In genomic region chr4:175325230-175325629, GRCh38 we compare ENCODE assay signal across 21 cellular contexts.
"Had no signal": no experiment of that assay in that cellular context is flagged by ENCODE, and none has a peak within 500 bp of the region (broad histone marks: within the 10 kb centered on the region; RNA-seq: fewer than 3 reads in every experiment).

No MANE protein-coding gene starts in this region.

- H3K4me3 ChIP-seq: ascending aorta, heart left ventricle, mucosa of descending colon, ovary, right lobe of liver, tibial artery had no signal

- H3K4me1 ChIP-seq: ascending aorta, heart left ventricle, right lobe of liver had no signal

- H3K27ac ChIP-seq: ascending aorta, heart left ventricle, ovary, right lobe of liver, tibial artery had no signal

- H3K27me3 Mint-ChIP-seq: activated naive CD8-positive, alpha-beta T cell treated with anti-CD3 and anti-CD28 coated beads, Interleukin-2, amount 10 ng/mL, durations not matched to agents 7 days and 5 days; naive thymus-derived CD4-positive, alpha-beta T cell; T-cell had no signal

- H3K4me1 Mint-ChIP-seq: activated naive CD8-positive, alpha-beta T cell treated with anti-CD3 and anti-CD28 coated beads, Interleukin-2, amount 10 ng/mL, durations not matched to agents 7 days and 5 days; naive thymus-derived CD4-positive, alpha-beta T cell; T-cell had no signal

- H3K9me3 ChIP-seq: ascending aorta, heart left ventricle, ovary, right lobe of liver, tibial artery had no signal

- DNase-seq: activated CD4-positive, CD25-positive, alpha-beta regulatory T cell treated with anti-CD3 and anti-CD28 coated beads, Interleukin-2, amount 50 U/mL, for 72 hours; activated naive CD4-positive, alpha-beta T cell; activated naive CD8-positive, alpha-beta T cell treated with anti-CD3 and anti-CD28 coated beads, Interleukin-2, amount 10 ng/mL, durations not matched to agents 7 days and 5 days; activated T-cell treated with anti-CD3 and anti-CD28 coated beads for 4 hours; central memory CD4-positive, alpha-beta T cell; cortex of kidney; effector CD8-positive, alpha-beta T cell; heart left ventricle; mammary epithelial cell; mucosa of descending colon; naive thymus-derived CD4-positive, alpha-beta T cell; ovary; right lobe of liver; stimulated activated CD4-positive, alpha-beta T cell treated with anti-CD3 and anti-CD28 coated beads, Interleukin-1b, Interleukin-23, amount 100 ng/mL, for 48 hours; T-cell; T-helper 9 cell; tibial artery had no signal

- ATAC-seq: heart left ventricle; left lobe of liver; mucosa of descending colon; naive thymus-derived CD4-positive, alpha-beta T cell; right lobe of liver; T-cell had no signal

- H3K27ac Mint-ChIP-seq: activated naive CD8-positive, alpha-beta T cell treated with anti-CD3 and anti-CD28 coated beads, Interleukin-2, amount 10 ng/mL, durations not matched to agents 7 days and 5 days; naive thymus-derived CD4-positive, alpha-beta T cell; T-cell had no signal

- H3K9me3 Mint-ChIP-seq: activated naive CD8-positive, alpha-beta T cell treated with anti-CD3 and anti-CD28 coated beads, Interleukin-2, amount 10 ng/mL, durations not matched to agents 7 days and 5 days had no signal

- H3K27me3 ChIP-seq: ascending aorta, heart left ventricle, ovary, right lobe of liver, tibial artery had no signal

- FAIRE-seq: endothelial cell of umbilical vein, frontal cortex had no signal

- H3K36me3 Mint-ChIP-seq: activated naive CD8-positive, alpha-beta T cell treated with anti-CD3 and anti-CD28 coated beads, Interleukin-2, amount 10 ng/mL, durations not matched to agents 7 days and 5 days; naive thymus-derived CD4-positive, alpha-beta T cell; T-cell had no signal

- H3K36me3 ChIP-seq: ascending aorta, heart left ventricle, ovary, right lobe of liver, tibial artery had no signal

- H3K4me3 Mint-ChIP-seq: activated naive CD8-positive, alpha-beta T cell treated with anti-CD3 and anti-CD28 coated beads, Interleukin-2, amount 10 ng/mL, durations not matched to agents 7 days and 5 days; naive thymus-derived CD4-positive, alpha-beta T cell; T-cell had no signal
